In the genomic region with DNA sequence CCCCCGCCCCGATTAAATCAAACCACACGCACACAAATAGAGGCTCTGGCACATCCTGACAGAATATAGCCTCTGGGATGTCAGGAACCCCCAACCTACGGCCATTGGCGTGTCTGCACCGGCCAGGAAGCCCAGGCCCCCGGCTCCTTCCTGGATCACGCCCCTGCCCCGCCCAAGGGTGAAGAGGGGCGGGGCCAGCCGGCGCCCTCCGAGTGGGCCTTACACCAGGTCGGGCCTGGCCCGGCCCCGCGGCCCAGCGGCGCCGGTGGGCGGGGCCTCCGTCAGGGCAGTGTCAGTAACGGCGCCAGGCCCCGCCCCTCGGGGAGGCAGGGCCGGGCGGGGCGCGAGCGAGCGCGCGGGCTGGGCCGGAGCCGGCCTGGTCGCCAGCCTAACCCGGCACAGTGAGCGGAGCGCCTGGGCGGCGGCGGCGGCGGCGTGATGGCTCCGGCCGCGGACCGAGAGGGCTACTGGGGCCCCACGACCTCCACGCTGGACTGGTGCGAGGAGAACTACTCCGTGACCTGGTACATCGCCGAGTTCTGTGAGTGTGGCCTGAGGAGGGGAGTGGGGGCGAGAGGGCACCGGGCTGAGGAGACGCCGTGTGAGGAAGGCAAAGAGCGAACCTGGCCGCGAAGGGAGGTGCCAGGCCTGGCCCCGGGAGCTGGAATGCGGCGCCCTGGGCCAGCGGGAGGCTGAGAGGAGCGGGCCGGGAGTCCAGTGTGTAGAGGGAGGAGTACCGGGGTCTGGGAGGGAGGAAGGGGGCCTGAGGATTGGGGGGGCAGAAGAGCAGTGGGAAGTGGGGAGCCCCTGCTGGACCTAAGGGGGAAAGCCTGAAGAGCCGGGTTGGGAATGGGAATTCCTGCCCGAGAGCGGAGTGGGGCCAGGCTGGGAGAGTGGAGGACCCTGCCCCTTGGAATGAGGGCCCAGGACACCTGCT, we compare ENCODE assay signal across 1 cellular context.
A peak's percentile ranks its signal among the peaks of the same experiment; 100 is the strongest.
TF ChIP-seq lines count a peak whose summit lies in the region.

TSS of gene ACER3 (plus strand) at position 380 of the 937 bp plus-strand sequence. CDS start at position 439, 59 bp downstream.

TF ChIP-seq in HEK293, 187 proteins besides CTCF, POLR2A, EP300 and RAD21 (continued from another document and continues in another):
- TF ChIP-seq ZNF398 (tag by site-specific recombination; IDR thresholded peaks at IDR 0.05) (peak; percentile 20; the same call in 1 of the 2 replicates), ZNF785 (tag by site-specific recombination; IDR thresholded peaks at IDR 0.05) (0 out of 2 replicates have a peak, but pooled peaks have one; percentile 39), ZNF660 (tag by site-specific recombination; IDR thresholded peaks at IDR 0.05) (peak; percentile 22; the same call in 1 of the 2 replicates), ZSCAN16 (tag by site-specific recombination; IDR thresholded peaks at IDR 0.05) (no peak), ZBTB48 (tag by site-specific recombination; IDR thresholded peaks at IDR 0.05) (0 out of 2 replicates have a peak, but pooled peaks have one; percentile 17), ZNF423 (tag by site-specific recombination; IDR thresholded peaks at IDR 0.05) (0 out of 2 replicates have a peak, but pooled peaks have one; percentile 24), ZNF335 (tag by site-specific recombination; conservative IDR thresholded peaks at IDR 0.05) (peak; percentile 77), ZNF175 (tag by site-specific recombination; IDR thresholded peaks at IDR 0.05) (no peak), ZNF2 (tag by site-specific recombination; IDR thresholded peaks at IDR 0.05) (peak; percentile 49; the same call in 1 of the 2 replicates), ZNF768 (tag by site-specific recombination; IDR thresholded peaks at IDR 0.05) (no peak), ZNF501 (tag by site-specific recombination; IDR thresholded peaks at IDR 0.05) (peak; percentile 78), ZNF76 (tag by site-specific recombination; IDR thresholded peaks at IDR 0.05; ENCODE audit: borderline replicate concordance, low read depth) (peak; percentile 18; the same call in 1 of the 2 replicates), ZNF544 (tag by site-specific recombination; IDR thresholded peaks at IDR 0.05) (no peak), KLF9 (tag by site-specific recombination; IDR thresholded peaks at IDR 0.05; ENCODE audit: low read depth) (peak; percentile 73; the same call in 1 of the 2 replicates), ZNF530 (tag by site-specific recombination; IDR thresholded peaks at IDR 0.05; ENCODE audit: low read depth) (no peak), ZNF133 (tag by site-specific recombination; IDR thresholded peaks at IDR 0.05) (peak; percentile 25; the same call in 1 of the 2 replicates), RBAK (tag by site-specific recombination; IDR thresholded peaks at IDR 0.05) (no peak), ZBTB8A (tag by site-specific recombination; IDR thresholded peaks at IDR 0.05) (no peak), ZNF341 (tag by site-specific recombination; IDR thresholded peaks at IDR 0.05; ENCODE audit: low read depth) (peak; percentile 80), ZNF292 (tag by site-specific recombination; IDR thresholded peaks at IDR 0.05; ENCODE audit: borderline replicate concordance, low read depth) (no peak), TRIM28 (IDR thresholded peaks at IDR 0.05; ENCODE audit: borderline replicate concordance, low read length) (no peak), PRDM1 (tag by site-specific recombination; IDR thresholded peaks at IDR 0.05) (no peak), ZNF777 (tag by site-specific recombination; IDR thresholded peaks at IDR 0.05; ENCODE audit: borderline replicate concordance) (peak; percentile 69; the same call in 1 of the 2 replicates), ZNF394 (tag by site-specific recombination; IDR thresholded peaks at IDR 0.05; ENCODE audit: borderline replicate concordance) (no peak; the same call in 1 of the 2 replicates), KLF1 (tag by site-specific recombination; IDR thresholded peaks at IDR 0.05) (peak; percentile 73), GLI4 (tag by site-specific recombination; IDR thresholded peaks at IDR 0.05) (0 out of 2 replicates have a peak, but pooled peaks have one; percentile 31), KLF7 (tag by site-specific recombination; IDR thresholded peaks at IDR 0.05; ENCODE audit: borderline replicate concordance) (0 out of 2 replicates have a peak, but pooled peaks have one; percentile 13), ZNF692 (tag by site-specific recombination; IDR thresholded peaks at IDR 0.05) (peak; percentile 52; the same call in 1 of the 2 replicates), ZNF404 (tag by site-specific recombination; IDR thresholded peaks at IDR 0.05) (no peak), SP2 (tag by site-specific recombination; IDR thresholded peaks at IDR 0.05) (peak; percentile 58), GLIS1 (tag by site-specific recombination; IDR thresholded peaks at IDR 0.05) (peak; percentile 12; the same call in 1 of the 2 replicates), ZNF121 (tag by site-specific recombination; IDR thresholded peaks at IDR 0.05) (0 out of 2 replicates have a peak, but pooled peaks have one; percentile 14), HOXD13 (CRISPR knock-in tag; IDR thresholded peaks at IDR 0.05; ENCODE audit: borderline replicate concordance) (0 out of 2 replicates have a peak, but pooled peaks have one; percentile 30), ZIC2 (tag by site-specific recombination; IDR thresholded peaks at IDR 0.05) (peak; percentile 53; the same call in 1 of the 2 replicates), ZNF521 (tag by site-specific recombination; IDR thresholded peaks at IDR 0.05) (no peak), SP7 (tag by site-specific recombination; IDR thresholded peaks at IDR 0.05) (peak; percentile 25; the same call in 1 of the 2 replicates), KLF17 (tag by site-specific recombination; IDR thresholded peaks at IDR 0.05) (peak; percentile 69; the same call in 1 of the 2 replicates), ZBTB20 (tag by site-specific recombination; IDR thresholded peaks at IDR 0.05) (peak; percentile 93), ZNF843 (tag by site-specific recombination; IDR thresholded peaks at IDR 0.05) (no peak), IKZF3 (tag by site-specific recombination; IDR thresholded peaks at IDR 0.05) (peak; percentile 38; the same call in 1 of the 2 replicates)
- TF ChIP-seq, protein P1, sequence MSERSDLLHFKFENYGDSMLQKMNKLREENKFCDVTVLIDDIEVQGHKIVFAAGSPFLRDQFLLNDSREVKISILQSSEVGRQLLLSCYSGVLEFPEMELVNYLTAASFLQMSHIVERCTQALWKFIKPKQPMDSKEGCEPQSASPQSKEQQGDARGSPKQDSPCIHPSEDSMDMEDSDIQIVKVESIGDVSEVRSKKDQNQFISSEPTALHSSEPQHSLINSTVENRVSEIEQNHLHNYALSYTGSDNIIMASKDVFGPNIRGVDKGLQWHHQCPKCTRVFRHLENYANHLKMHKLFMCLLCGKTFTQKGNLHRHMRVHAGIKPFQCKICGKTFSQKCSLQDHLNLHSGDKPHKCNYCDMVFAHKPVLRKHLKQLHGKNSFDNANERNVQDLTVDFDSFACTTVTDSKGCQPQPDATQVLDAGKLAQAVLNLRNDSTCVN (tag by site-specific recombination; optimal IDR thresholded peaks at IDR 0.05) = peak; percentile 62
- TF ChIP-seq, protein P2, sequence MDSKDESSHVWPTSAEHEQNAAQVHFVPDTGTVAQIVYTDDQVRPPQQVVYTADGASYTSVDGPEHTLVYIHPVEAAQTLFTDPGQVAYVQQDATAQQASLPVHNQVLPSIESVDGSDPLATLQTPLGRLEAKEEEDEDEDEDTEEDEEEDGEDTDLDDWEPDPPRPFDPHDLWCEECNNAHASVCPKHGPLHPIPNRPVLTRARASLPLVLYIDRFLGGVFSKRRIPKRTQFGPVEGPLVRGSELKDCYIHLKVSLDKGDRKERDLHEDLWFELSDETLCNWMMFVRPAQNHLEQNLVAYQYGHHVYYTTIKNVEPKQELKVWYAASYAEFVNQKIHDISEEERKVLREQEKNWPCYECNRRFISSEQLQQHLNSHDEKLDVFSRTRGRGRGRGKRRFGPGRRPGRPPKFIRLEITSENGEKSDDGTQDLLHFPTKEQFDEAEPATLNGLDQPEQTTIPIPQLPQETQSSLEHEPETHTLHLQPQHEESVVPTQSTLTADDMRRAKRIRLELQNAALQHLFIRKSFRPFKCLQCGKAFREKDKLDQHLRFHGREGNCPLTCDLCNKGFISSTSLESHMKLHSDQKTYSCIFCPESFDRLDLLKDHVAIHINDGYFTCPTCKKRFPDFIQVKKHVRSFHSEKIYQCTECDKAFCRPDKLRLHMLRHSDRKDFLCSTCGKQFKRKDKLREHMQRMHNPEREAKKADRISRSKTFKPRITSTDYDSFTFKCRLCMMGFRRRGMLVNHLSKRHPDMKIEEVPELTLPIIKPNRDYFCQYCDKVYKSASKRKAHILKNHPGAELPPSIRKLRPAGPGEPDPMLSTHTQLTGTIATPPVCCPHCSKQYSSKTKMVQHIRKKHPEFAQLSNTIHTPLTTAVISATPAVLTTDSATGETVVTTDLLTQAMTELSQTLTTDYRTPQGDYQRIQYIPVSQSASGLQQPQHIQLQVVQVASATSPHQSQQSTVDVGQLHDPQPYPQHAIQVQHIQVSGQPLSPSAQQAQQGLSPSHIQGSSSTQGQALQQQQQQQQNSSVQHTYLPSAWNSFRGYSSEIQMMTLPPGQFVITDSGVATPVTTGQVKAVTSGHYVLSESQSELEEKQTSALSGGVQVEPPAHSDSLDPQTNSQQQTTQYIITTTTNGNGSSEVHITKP (tag by site-specific recombination; IDR thresholded peaks at IDR 0.05) = 0 out of 2 replicates have a peak, but pooled peaks have one; percentile 4
- TF ChIP-seq, protein P3, sequence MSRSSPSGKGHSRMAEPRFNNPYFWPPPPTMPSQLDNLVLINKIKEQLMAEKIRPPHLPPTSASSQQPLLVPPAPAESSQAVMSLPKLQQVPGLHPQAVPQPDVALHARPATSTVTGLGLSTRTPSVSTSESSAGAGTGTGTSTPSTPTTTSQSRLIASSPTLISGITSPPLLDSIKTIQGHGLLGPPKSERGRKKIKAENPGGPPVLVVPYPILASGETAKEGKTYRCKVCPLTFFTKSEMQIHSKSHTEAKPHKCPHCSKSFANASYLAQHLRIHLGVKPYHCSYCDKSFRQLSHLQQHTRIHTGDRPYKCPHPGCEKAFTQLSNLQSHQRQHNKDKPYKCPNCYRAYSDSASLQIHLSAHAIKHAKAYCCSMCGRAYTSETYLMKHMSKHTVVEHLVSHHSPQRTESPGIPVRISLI (tag by site-specific recombination; IDR thresholded peaks at IDR 0.05) = no peak
